1 cellular context compared by ENCODE assay signal in the genomic region with DNA sequence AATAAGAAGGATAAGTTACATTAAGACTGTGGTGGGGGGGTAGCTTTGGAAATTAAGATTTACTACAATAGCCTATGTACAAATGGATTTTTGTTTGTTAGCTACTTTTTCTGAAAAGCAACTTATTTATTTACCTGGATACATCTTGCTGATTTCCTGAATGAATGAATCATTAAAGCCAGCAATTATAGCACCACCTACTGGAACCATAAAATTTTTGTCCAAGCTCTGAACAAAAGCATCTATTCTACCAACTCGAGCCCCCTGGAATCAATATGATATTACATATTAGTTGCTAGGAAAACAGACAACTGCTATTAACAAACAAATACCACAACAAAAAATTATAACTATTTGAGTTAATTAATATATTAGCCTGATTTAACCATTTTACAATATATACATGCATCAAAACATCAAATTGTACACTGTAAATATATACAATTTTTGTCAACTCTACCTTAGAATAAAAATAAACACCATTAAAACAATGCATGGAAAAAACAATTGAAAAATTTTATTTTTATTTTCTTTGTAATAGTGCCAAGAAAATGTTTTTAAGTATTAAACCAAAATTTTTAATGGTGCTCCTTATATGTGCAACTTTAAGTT.
TF ChIP-seq lines count a peak whose summit lies in the region.

No MANE protein-coding gene starts in this region.

TF ChIP-seq in WTC11, 78 proteins besides CTCF, POLR2A, EP300 and RAD21 (continued from another document):
- TF ChIP-seq, protein P1, sequence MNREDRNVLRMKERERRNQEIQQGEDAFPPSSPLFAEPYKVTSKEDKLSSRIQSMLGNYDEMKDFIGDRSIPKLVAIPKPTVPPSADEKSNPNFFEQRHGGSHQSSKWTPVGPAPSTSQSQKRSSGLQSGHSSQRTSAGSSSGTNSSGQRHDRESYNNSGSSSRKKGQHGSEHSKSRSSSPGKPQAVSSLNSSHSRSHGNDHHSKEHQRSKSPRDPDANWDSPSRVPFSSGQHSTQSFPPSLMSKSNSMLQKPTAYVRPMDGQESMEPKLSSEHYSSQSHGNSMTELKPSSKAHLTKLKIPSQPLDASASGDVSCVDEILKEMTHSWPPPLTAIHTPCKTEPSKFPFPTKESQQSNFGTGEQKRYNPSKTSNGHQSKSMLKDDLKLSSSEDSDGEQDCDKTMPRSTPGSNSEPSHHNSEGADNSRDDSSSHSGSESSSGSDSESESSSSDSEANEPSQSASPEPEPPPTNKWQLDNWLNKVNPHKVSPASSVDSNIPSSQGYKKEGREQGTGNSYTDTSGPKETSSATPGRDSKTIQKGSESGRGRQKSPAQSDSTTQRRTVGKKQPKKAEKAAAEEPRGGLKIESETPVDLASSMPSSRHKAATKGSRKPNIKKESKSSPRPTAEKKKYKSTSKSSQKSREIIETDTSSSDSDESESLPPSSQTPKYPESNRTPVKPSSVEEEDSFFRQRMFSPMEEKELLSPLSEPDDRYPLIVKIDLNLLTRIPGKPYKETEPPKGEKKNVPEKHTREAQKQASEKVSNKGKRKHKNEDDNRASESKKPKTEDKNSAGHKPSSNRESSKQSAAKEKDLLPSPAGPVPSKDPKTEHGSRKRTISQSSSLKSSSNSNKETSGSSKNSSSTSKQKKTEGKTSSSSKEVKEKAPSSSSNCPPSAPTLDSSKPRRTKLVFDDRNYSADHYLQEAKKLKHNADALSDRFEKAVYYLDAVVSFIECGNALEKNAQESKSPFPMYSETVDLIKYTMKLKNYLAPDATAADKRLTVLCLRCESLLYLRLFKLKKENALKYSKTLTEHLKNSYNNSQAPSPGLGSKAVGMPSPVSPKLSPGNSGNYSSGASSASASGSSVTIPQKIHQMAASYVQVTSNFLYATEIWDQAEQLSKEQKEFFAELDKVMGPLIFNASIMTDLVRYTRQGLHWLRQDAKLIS (CRISPR knock-in tag; IDR thresholded peaks at IDR 0.05; ENCODE audit: borderline replicate concordance), result no peak
- no peak for TF ChIP-seq TEAD4 (CRISPR knock-in tag; IDR thresholded peaks at IDR 0.05)
- TF ChIP-seq, protein P2, sequence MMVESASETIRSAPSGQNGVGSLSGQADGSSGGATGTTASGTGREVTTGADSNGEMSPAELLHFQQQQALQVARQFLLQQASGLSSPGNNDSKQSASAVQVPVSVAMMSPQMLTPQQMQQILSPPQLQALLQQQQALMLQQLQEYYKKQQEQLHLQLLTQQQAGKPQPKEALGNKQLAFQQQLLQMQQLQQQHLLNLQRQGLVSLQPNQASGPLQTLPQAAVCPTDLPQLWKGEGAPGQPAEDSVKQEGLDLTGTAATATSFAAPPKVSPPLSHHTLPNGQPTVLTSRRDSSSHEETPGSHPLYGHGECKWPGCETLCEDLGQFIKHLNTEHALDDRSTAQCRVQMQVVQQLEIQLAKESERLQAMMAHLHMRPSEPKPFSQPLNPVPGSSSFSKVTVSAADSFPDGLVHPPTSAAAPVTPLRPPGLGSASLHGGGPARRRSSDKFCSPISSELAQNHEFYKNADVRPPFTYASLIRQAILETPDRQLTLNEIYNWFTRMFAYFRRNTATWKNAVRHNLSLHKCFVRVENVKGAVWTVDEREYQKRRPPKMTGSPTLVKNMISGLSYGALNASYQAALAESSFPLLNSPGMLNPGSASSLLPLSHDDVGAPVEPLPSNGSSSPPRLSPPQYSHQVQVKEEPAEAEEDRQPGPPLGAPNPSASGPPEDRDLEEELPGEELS (CRISPR knock-in tag; IDR thresholded peaks at IDR 0.05), result no peak
- TF ChIP-seq HMGA2 (CRISPR knock-in tag; IDR thresholded peaks at IDR 0.05), result no peak
- TF ChIP-seq, protein P3, sequence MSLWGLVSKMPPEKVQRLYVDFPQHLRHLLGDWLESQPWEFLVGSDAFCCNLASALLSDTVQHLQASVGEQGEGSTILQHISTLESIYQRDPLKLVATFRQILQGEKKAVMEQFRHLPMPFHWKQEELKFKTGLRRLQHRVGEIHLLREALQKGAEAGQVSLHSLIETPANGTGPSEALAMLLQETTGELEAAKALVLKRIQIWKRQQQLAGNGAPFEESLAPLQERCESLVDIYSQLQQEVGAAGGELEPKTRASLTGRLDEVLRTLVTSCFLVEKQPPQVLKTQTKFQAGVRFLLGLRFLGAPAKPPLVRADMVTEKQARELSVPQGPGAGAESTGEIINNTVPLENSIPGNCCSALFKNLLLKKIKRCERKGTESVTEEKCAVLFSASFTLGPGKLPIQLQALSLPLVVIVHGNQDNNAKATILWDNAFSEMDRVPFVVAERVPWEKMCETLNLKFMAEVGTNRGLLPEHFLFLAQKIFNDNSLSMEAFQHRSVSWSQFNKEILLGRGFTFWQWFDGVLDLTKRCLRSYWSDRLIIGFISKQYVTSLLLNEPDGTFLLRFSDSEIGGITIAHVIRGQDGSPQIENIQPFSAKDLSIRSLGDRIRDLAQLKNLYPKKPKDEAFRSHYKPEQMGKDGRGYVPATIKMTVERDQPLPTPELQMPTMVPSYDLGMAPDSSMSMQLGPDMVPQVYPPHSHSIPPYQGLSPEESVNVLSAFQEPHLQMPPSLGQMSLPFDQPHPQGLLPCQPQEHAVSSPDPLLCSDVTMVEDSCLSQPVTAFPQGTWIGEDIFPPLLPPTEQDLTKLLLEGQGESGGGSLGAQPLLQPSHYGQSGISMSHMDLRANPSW (CRISPR knock-in tag; conservative IDR thresholded peaks at IDR 0.05; ENCODE audit: low read depth), result no peak
- no peak for TF ChIP-seq KAT7 (CRISPR knock-in tag; IDR thresholded peaks at IDR 0.05; ENCODE audit: borderline replicate concordance)
- TF ChIP-seq FOXP1 (CRISPR knock-in tag; IDR thresholded peaks at IDR 0.05; ENCODE audit: borderline replicate concordance), result no peak
- no peak for TF ChIP-seq GRHL2 (CRISPR knock-in tag; IDR thresholded peaks at IDR 0.05; ENCODE audit: insufficient replicate concordance, severe bottlenecking)
- TF ChIP-seq SMAD4 (CRISPR knock-in tag; IDR thresholded peaks at IDR 0.05), result no peak
- TF ChIP-seq, protein P4, sequence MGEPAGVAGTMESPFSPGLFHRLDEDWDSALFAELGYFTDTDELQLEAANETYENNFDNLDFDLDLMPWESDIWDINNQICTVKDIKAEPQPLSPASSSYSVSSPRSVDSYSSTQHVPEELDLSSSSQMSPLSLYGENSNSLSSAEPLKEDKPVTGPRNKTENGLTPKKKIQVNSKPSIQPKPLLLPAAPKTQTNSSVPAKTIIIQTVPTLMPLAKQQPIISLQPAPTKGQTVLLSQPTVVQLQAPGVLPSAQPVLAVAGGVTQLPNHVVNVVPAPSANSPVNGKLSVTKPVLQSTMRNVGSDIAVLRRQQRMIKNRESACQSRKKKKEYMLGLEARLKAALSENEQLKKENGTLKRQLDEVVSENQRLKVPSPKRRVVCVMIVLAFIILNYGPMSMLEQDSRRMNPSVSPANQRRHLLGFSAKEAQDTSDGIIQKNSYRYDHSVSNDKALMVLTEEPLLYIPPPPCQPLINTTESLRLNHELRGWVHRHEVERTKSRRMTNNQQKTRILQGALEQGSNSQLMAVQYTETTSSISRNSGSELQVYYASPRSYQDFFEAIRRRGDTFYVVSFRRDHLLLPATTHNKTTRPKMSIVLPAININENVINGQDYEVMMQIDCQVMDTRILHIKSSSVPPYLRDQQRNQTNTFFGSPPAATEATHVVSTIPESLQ (CRISPR knock-in tag; IDR thresholded peaks at IDR 0.05), result no peak
- no peak for TF ChIP-seq NFATC4 (CRISPR knock-in tag; IDR thresholded peaks at IDR 0.05)
- TF ChIP-seq, protein P5, sequence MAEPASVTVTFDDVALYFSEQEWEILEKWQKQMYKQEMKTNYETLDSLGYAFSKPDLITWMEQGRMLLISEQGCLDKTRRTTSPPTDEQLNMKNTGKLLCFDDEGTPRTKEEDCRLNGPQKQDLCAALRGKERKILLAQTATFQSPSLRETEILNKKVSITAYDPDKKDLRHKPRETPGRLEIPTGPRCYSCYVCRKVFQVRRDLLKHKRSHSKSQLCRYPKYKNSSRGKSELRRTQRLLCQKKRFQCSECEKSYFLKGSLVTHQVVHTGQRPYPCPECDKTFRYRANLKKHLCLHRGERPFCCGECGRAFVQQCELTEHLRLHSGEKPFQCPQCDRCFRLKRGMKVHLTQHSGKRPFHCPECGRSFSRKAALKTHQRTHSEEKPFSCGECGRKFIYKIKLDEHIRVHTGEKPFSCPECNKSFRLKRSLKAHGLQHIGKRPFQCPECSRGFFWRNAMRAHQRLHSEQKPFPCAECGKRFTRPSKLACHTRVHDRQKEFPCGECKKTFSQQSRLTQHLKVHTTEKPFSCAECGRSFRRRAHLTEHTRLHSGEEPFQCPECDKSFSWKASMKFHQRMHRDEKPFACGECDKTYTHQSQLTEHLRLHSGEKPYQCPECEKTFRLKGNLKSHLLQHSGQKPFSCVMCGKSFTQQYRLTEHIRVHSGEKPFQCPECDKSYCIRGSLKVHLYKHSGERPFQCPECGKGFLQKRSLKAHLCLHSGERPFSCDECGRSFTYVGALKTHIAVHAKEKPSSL (CRISPR knock-in tag; conservative IDR thresholded peaks at IDR 0.05), result no peak
- no peak for TF ChIP-seq FOXK1 (CRISPR knock-in tag; IDR thresholded peaks at IDR 0.05)
- TF ChIP-seq NR3C1 (CRISPR knock-in tag; conservative IDR thresholded peaks at IDR 0.05; ENCODE audit: low read depth), result no peak
- TF ChIP-seq, protein P6, sequence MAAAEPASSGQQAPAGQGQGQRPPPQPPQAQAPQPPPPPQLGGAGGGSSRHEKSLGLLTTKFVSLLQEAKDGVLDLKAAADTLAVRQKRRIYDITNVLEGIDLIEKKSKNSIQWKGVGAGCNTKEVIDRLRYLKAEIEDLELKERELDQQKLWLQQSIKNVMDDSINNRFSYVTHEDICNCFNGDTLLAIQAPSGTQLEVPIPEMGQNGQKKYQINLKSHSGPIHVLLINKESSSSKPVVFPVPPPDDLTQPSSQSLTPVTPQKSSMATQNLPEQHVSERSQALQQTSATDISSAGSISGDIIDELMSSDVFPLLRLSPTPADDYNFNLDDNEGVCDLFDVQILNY (CRISPR knock-in tag; IDR thresholded peaks at IDR 0.05), result no peak
